ENCODE assay signal across 35 cellular contexts in the genomic region with DNA sequence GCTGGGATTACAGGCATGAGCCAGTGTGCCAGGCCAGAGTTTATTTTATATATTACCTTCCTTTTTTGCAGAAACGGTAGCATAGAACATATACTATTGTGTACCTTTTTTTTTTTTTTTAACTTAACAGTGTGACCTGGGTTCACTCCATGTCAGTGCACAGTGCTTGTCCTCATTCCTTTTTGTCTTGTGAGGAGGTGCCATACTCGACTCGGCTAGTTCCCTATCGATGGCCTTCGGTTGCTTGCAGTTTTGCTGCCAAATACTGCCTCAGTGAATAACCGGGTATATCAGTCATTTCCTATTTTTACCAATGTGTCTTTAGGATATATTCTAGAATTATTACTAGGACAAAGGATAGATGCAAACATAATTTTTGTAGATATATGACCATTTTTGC.
"Had no signal": no experiment of that assay in that cellular context is flagged by ENCODE, and none has a peak within 500 bp of the region (broad histone marks: within the 10 kb centered on the region; RNA-seq: fewer than 3 reads in every experiment).

No MANE protein-coding gene starts in this region.

- H3K4me3 ChIP-seq: MG63 had no signal

- H3K4me2 ChIP-seq: KMS-11 had no signal

- H3K9ac ChIP-seq: KMS-11 had no signal

- H3K27ac ChIP-seq: KMS-11 had no signal

- DNase-seq: Karpas-422, Kasumi-1, KG1, MG63, MM.1S, MV-4-11, NCI-H1048, NCI-H1092, NCI-H1092 treated with DMSO at 0.1 percent for 48 hours, NCI-H1105, NCI-H1105 treated with DMSO at 0.1 percent for 48 hours, NCI-H1417, NCI-H1417 treated with DMSO at 0.1 percent for 48 hours, NCI-H1436, NCI-H1436 treated with DMSO at 0.1 percent for 48 hours, NCI-H146, NCI-H1694, NCI-H1694 treated with DMSO at 0.1 percent for 48 hours, NCI-H187, NCI-H187 treated with DMSO at 0.1 percent for 48 hours, NCI-H1930, NCI-H2029, NCI-H2029 treated with DMSO at 0.1 percent for 48 hours, NCI-H2081, NCI-H2081 treated with DMSO at 0.1 percent for 48 hours, NCI-H2107, NCI-H2171, NCI-H2171 treated with DMSO at 0.1 percent for 48 hours, NCI-H2227 treated with DMSO at 0.1 percent for 48 hours, NCI-H226, NCI-H345, NCI-H446, NCI-H446 treated with DMSO at 0.1 percent for 48 hours, NCI-H510A had no signal

- H3K9me3 ChIP-seq: MG63 had no signal

- H3K27me3 ChIP-seq: MG63 had no signal
